In the genomic region with DNA sequence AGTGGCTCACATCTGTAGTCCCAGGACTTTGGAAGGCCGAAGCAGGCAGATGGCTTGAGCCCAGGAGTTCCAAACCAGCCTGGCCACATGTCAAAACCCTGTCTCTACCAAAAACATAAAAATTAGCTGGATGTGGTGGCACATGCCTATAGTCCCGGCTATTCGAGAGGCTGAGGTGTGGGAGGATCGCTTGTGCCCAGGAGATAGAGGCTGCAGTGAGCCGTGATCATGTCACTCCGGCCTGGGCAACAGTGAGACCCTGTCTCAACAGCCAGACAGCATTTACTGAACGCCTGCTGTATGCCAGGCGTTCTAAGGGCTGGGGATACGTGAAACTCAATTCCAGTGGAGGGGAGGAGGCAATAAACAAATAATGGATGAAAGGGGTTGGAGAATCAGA, we compare ENCODE assay signal across 17 cellular contexts.
DNase-seq lines count a peak whose midpoint lies in the region; ATAC-seq and TF ChIP-seq lines count a peak whose summit lies in the region.
"Had no signal": no experiment of that assay in that cellular context is flagged by ENCODE, and none has a peak within 500 bp of the region (broad histone marks: within the 10 kb centered on the region; RNA-seq: fewer than 3 reads in every experiment).

No MANE protein-coding gene starts in this region.

- no peaks in the 10 kb centered on the region for H3K36me3 Mint-ChIP-seq in neural crest cell (ENCODE audit: low read depth)
- H3K36me3 Mint-ChIP-seq: CD14-positive monocyte had no signal

- no peaks in the 10 kb centered on the region for H3K27me3 ChIP-seq in BLaER1
- H3K27me3 ChIP-seq in Loucy (ENCODE audit: insufficient read depth, low read length, poor library complexity, severe bottlenecking): no peaks in the 10 kb centered on the region
- no peaks in the 10 kb centered on the region for H3K27me3 ChIP-seq in ascending aorta
- no peaks in the 10 kb centered on the region for H3K27me3 ChIP-seq in Peyer's patch

- no peaks in the 10 kb centered on the region for H3K27me3 Mint-ChIP-seq in neural crest cell (ENCODE audit: low read depth)

- H3K36me3 ChIP-seq in BLaER1 (no peaks in the 10 kb centered on the region), Loucy (ENCODE audit: insufficient read depth, low read length) (no peaks in the 10 kb centered on the region), ascending aorta (peaks cover 0 to 10% of the 10 kb centered on the region in 2 donors), Peyer's patch (peaks cover 0 to 8% (median 0%) of the 10 kb centered on the region in 3 donors)
- H3K36me3 ChIP-seq: SJCRH30 had no signal

- H3K4me3 ChIP-seq in BLaER1 (no peak overlapping the region; the same call in 1 of the 2 replicates), Loucy (ENCODE audit: low read length, poor library complexity, severe bottlenecking) (peak overlapping the region; percentile 89), ascending aorta (no peak overlapping the region), Peyer's patch (no peak overlapping the region)
- H3K4me3 ChIP-seq: SJCRH30 had no signal

- H3K9ac ChIP-seq in BLaER1 (peak overlapping the region; percentile 56; the same call in 1 of the 2 replicates), Loucy (ENCODE audit: low read depth, low read length, poor library complexity, severe bottlenecking) (peak overlapping the region; percentile 95)

- peaks cover 58% of the 10 kb centered on the region for H3K4me1 Mint-ChIP-seq in neural crest cell

- 0 out of 2 replicates have a peak overlapping the region, but pooled peaks have one; percentile 8 for H2AFZ ChIP-seq in Loucy (ENCODE audit: low read length)

- H3K27ac ChIP-seq in BLaER1 (peak overlapping the region; percentile 87), ascending aorta (peak overlapping the region; percentile 13 to 33), Peyer's patch (no peak overlapping the region)
- H3K27ac ChIP-seq: SJCRH30 had no signal

- ATAC-seq in HG03439 (IDR thresholded peaks at IDR 0.05; ENCODE audit: unreplicated experiment): no peak

- H3K4me1 ChIP-seq in BLaER1 (peaks cover 72% of the 10 kb centered on the region), Loucy (ENCODE audit: insufficient read depth, low read length, poor library complexity, severe bottlenecking) (peaks cover 52% of the 10 kb centered on the region), ascending aorta (peaks cover 0 to 16% of the 10 kb centered on the region in 2 donors), Peyer's patch (peaks cover 0 to 16% (median 0%) of the 10 kb centered on the region in 4 donors)
- H3K4me1 ChIP-seq: SJCRH30 had no signal

- no peaks in the 10 kb centered on the region for H3K9me3 Mint-ChIP-seq in neural crest cell

- peak overlapping the region; percentile 91 for H3K27ac Mint-ChIP-seq in neural crest cell (ENCODE audit: unreplicated experiment)
- H3K27ac Mint-ChIP-seq: CD14-positive monocyte had no signal

- H3K9me3 ChIP-seq in BLaER1 (no peaks in the 10 kb centered on the region), Loucy (ENCODE audit: insufficient read depth, low read depth, low read length) (no peaks in the 10 kb centered on the region), ascending aorta (no peaks in the 10 kb centered on the region), Peyer's patch (no peaks in the 10 kb centered on the region)
- H3K9me3 ChIP-seq: SJCRH30 had no signal

- TF ChIP-seq CTCF in Loucy (conservative IDR thresholded peaks at IDR 0.05; ENCODE audit: low read length) (no peak), ascending aorta (IDR thresholded peaks at IDR 0.05) (no peak), neural crest cell (conservative IDR thresholded peaks at IDR 0.05) (no peak), Peyer's patch (IDR thresholded peaks at IDR 0.05) (no peak)

- no peak for DNase-seq in ascending aorta (ENCODE audit: low spot score in 2 of 2)
- DNase-seq in neural crest cell (ENCODE audit: low read depth, low spot score): no peak
- no peak for DNase-seq in DMS79 treated with DMSO at 0.1 percent for 48 hours (lab: John Stamatoyannopoulos, UW)
- DNase-seq in Peyer's patch: no peak
- DNase-seq in SKM-1 treated with dmso at 0.1 percent for 144 hours (lab: John Stamatoyannopoulos, UW; ENCODE audit: unreplicated experiment): no peak
- DNase-seq: DND-41, GDM1, Karpas-422, MM.1S, NCI-H187, NCI-H526 treated with DMSO at 0.1 percent for 48 hours, RPMI8226, SJCRH30 had no signal

- no peak for TF ChIP-seq POLR2A in Peyer's patch (IDR thresholded peaks at IDR 0.05)

- intact Hi-C loops in ascending aorta (cut with DNase I): no loop called here

- peaks cover 55% of the 10 kb centered on the region for H3K79me2 ChIP-seq in Loucy (ENCODE audit: insufficient read depth, low read length)

- no peaks in the 10 kb centered on the region for H3K9me2 ChIP-seq in Loucy (replicated peaks; ENCODE audit: low read depth, low read length)

- H4K20me1 ChIP-seq in BLaER1 (no peaks in the 10 kb centered on the region), Loucy (ENCODE audit: insufficient read depth, low read length, poor library complexity, severe bottlenecking) (peaks cover 3% of the 10 kb centered on the region)

- H3F3A ChIP-seq in Loucy (ENCODE audit: low read depth): no peaks in the 10 kb centered on the region

- H3K4me2 ChIP-seq in BLaER1: peak overlapping the region; percentile 94
- H3K4me2 ChIP-seq in Loucy (ENCODE audit: low read depth, low read length, poor library complexity, severe bottlenecking): peak overlapping the region; percentile 82

- no peak overlapping the region for H3K4me3 Mint-ChIP-seq in neural crest cell

Comparison
In these comparisons a context has a peak if more than half of its experiments do, and no peak if none do; other contexts are left out.
1. H3K27ac ChIP-seq: peak in BLaER1 (single experiment) and ascending aorta (2 of 2); none in Peyer's patch (0 of 4).